3 cellular contexts compared by ENCODE assay signal in genomic region chr3:69700949-69701348, GRCh38.
A peak's percentile ranks its signal among the peaks of the same experiment; 100 is the strongest.
TF ChIP-seq lines count a peak whose summit lies in the region.

No MANE protein-coding gene starts in this region.

TF ChIP-seq in HepG2, 621 proteins besides CTCF, POLR2A, EP300 and RAD21:
- TF ChIP-seq REL (CRISPR knock-in tag; conservative IDR thresholded peaks at IDR 0.05), result no peak
- TF ChIP-seq ZNF143 (CRISPR knock-in tag; IDR thresholded peaks at IDR 0.05), result no peak
- TF ChIP-seq FOXA1 (IDR thresholded peaks at IDR 0.05), result no peak
- no peak for TF ChIP-seq FOXA1 (CRISPR knock-in tag; IDR thresholded peaks at IDR 0.05)
- TF ChIP-seq ADNP (CRISPR knock-in tag; IDR thresholded peaks at IDR 0.05), result no peak
- TF ChIP-seq ZNF331 (CRISPR knock-in tag; IDR thresholded peaks at IDR 0.05), result peak; percentile 94
TF ChIP-seq in HepG2: peak in this region for 1.

TF ChIP-seq in GM23338, 12 proteins besides CTCF, POLR2A, EP300 and RAD21:
- TF ChIP-seq ZNF462 (CRISPR knock-in tag; IDR thresholded peaks at IDR 0.05) (no peak), ZNF331 (CRISPR knock-in tag; IDR thresholded peaks at IDR 0.05; ENCODE audit: low read depth) (peak; percentile 85)

TF ChIP-seq in HEK293, 187 proteins besides CTCF, POLR2A, EP300 and RAD21:
- TF ChIP-seq SETDB1 (IDR thresholded peaks at IDR 0.05; ENCODE audit: insufficient read length, low read length), result peak; percentile 80
- TF ChIP-seq REST (tag by site-specific recombination; IDR thresholded peaks at IDR 0.05), result no peak
- peak; percentile 43; the same call in 1 of the 2 replicates for TF ChIP-seq TRIM28 (IDR thresholded peaks at IDR 0.05; ENCODE audit: borderline replicate concordance, low read length)
